In genomic region chr17:235831-236640, GRCh38 we compare ENCODE assay signal across 19 cellular contexts. TPM values are rescaled to one million over a fixed set of nuclear protein-coding genes. Genes with fewer than 3 reads are reported as not detected.
DNase-seq lines count a peak whose midpoint lies in the region; ATAC-seq, FAIRE-seq and TF ChIP-seq lines count a peak whose summit lies in the region.
"Had no signal": no experiment of that assay in that cellular context is flagged by ENCODE, and none has a peak within 500 bp of the region (broad histone marks: within the 10 kb centered on the region; RNA-seq: fewer than 3 reads in every experiment).

No MANE protein-coding gene starts in this region.

- peak; percentile 7 for FAIRE-seq in bronchial epithelial cell (lab: Jason Lieb, UNC)

- H3K36me3 ChIP-seq in BLaER1 (no peaks in the 10 kb centered on the region), bronchial epithelial cell (ENCODE audit: control insufficient read depth, insufficient read depth, low read length) (no peaks in the 10 kb centered on the region), left lung (no peaks in the 10 kb centered on the region)
- H3K36me3 ChIP-seq: BE2C had no signal

- intact Hi-C loops in left lung (cut with DNase I) (no loop called here), posterior vena cava (cut with DNase I) (no loop called here)

- ATAC-seq in left lung (no peak), GM18870 (IDR thresholded peaks at IDR 0.05; ENCODE audit: unreplicated experiment) (no peak)

- TF ChIP-seq CTCF in bronchial epithelial cell (IDR thresholded peaks at IDR 0.05; ENCODE audit: insufficient read depth, low read length, severe bottlenecking) (no peak), left lung (IDR thresholded peaks at IDR 0.05) (no peak)

- H3K9me3 ChIP-seq in BLaER1 (no peaks in the 10 kb centered on the region), left lung (no peaks in the 10 kb centered on the region)
- H3K9me3 ChIP-seq: BE2C had no signal

- DNase-seq in bronchial epithelial cell (ENCODE audit: low read depth): no peak
- DNase-seq in left lung: peak; percentile 3 to 27
- DNase-seq in posterior vena cava (ENCODE audit: low spot score): peak; percentile 68
- no peak for DNase-seq in kidney glomerular epithelial cell (lab: John Stamatoyannopoulos, UW)
- no peak for DNase-seq in NCI-H1092 (lab: John Stamatoyannopoulos, UW)
- DNase-seq: ACHN; BE2C; GF-D8; GOT3; KBM-7; NCI-H1048; NCI-H226; NCI-H526 treated with DMSO at 0.1 percent for 48 hours; NK-92 treated with Interleukin-12 subunit alpha and Interleukin-12 subunit beta, amount 100 ng/mL, for 24 hours; OCI-M1 had no signal

- H3K4me1 ChIP-seq in BLaER1 (peaks cover 86% of the 10 kb centered on the region), left lung (peaks cover 0 to 15% of the 10 kb centered on the region in 2 donors)
- H3K4me1 ChIP-seq: BE2C had no signal

- H3K27me3 ChIP-seq in BLaER1 (no peaks in the 10 kb centered on the region), bronchial epithelial cell (ENCODE audit: control insufficient read depth, insufficient read depth, low read length) (no peaks in the 10 kb centered on the region), left lung (no peaks in the 10 kb centered on the region)
- H3K27me3 ChIP-seq: BE2C had no signal

- H3K9ac ChIP-seq in BLaER1: no peak overlapping the region

- H3K4me2 ChIP-seq in BLaER1: peak overlapping the region; percentile 72

- H4K20me1 ChIP-seq in BLaER1: peaks cover 14% of the 10 kb centered on the region; the same call in 1 of the 2 replicates

- H3K27ac ChIP-seq in BLaER1 (no peak overlapping the region; the same call in 1 of the 2 replicates), left lung (no peak overlapping the region)
- H3K27ac ChIP-seq: HL-60, RWPE1 had no signal

- H3K4me3 ChIP-seq in BLaER1 (no peak overlapping the region), bronchial epithelial cell (ENCODE audit: low read depth, low read length) (no peak overlapping the region), left lung (no peak overlapping the region)

RNA-seq across cellular contexts. Expression of gene DOC2B, which starts 54.6 kb away (rescaled TPM):
- total RNA-seq in bronchial epithelial cell (0.26 and 2.7 TPM in 2 replicates), left lung (1 to 10 TPM; 2.4 to 6.9 TPM), posterior vena cava (10 to 100 TPM; 11.9 to 18.5 TPM)

Comparison
In these comparisons a context has a peak if more than half of its experiments do, and no peak if none do; other contexts are left out.
1. DNase-seq: peak in left lung (2 of 2) and posterior vena cava (single experiment); none in bronchial epithelial cell (single experiment), kidney glomerular epithelial cell (single experiment) and NCI-H1092 (single experiment).